In the genomic region with DNA sequence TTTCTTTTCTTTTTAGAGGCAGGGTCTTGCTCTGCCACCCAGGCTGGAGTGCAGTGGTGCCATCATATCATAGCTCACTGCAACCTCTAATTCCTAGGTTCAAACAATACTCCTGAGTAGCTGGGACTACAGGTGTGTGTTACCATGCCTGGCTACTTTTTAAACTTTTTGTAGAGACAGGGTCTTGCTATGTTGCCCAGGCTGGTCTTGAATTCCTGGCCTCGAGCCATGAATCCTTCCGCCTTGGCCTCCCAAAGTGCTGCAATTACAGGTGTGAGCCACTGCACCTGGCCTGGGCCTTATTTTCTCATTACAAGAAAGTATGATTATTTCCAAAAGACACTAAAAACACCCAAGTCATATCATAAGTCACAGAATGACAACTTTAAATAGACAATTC, we compare ENCODE assay signal across 23 cellular contexts.
DNase-seq lines count a peak whose midpoint lies in the region; ATAC-seq and TF ChIP-seq lines count a peak whose summit lies in the region.
"Had no signal": no experiment of that assay in that cellular context is flagged by ENCODE, and none has a peak within 500 bp of the region (broad histone marks: within the 10 kb centered on the region; RNA-seq: fewer than 3 reads in every experiment).

No MANE protein-coding gene starts in this region.

- H3K9me3 Mint-ChIP-seq in activated CD8-positive, alpha-beta memory T cell treated with anti-CD3 and anti-CD28 coated beads, Interleukin-2, amount 10 ng/mL, durations not matched to agents 7 days and 5 days (ENCODE audit: low read depth), result no peaks in the 10 kb centered on the region
- H3K9me3 Mint-ChIP-seq in Calu3 (ENCODE audit: low read depth, unreplicated experiment) (peaks cover 2% of the 10 kb centered on the region), WTC11 (no peaks in the 10 kb centered on the region), chondrocyte (ENCODE audit: low read depth) (no peaks in the 10 kb centered on the region)
- H3K9me3 Mint-ChIP-seq: CD8-positive, alpha-beta memory T cell; memory B cell had no signal

- H3K4me1 Mint-ChIP-seq in activated CD8-positive, alpha-beta memory T cell treated with anti-CD3 and anti-CD28 coated beads, Interleukin-2, amount 10 ng/mL, durations not matched to agents 7 days and 5 days, result peaks cover 48% of the 10 kb centered on the region
- H3K4me1 Mint-ChIP-seq in Calu3 (ENCODE audit: low read depth, unreplicated experiment) (peaks cover 19% of the 10 kb centered on the region), WTC11 (peaks cover 8% of the 10 kb centered on the region), chondrocyte (ENCODE audit: low read depth) (peaks cover 55% of the 10 kb centered on the region)

- peak overlapping the region; percentile 46 for H3K27ac Mint-ChIP-seq in activated CD8-positive, alpha-beta memory T cell treated with anti-CD3 and anti-CD28 coated beads, Interleukin-2, amount 10 ng/mL, durations not matched to agents 7 days and 5 days
- H3K27ac Mint-ChIP-seq in Calu3 (ENCODE audit: unreplicated experiment) (peak overlapping the region; percentile 69), WTC11 (no peak overlapping the region), chondrocyte (ENCODE audit: unreplicated experiment) (peak overlapping the region; percentile 63)
- H3K27ac Mint-ChIP-seq: B cell, memory B cell, progenitor cell of endocrine pancreas had no signal

- no peaks in the 10 kb centered on the region for H3K27me3 Mint-ChIP-seq in activated CD8-positive, alpha-beta memory T cell treated with anti-CD3 and anti-CD28 coated beads, Interleukin-2, amount 10 ng/mL, durations not matched to agents 7 days and 5 days
- no peaks in the 10 kb centered on the region for H3K27me3 Mint-ChIP-seq in Calu3 (ENCODE audit: unreplicated experiment)
- no peaks in the 10 kb centered on the region for H3K27me3 Mint-ChIP-seq in WTC11 (ENCODE audit: low read depth)
- no peaks in the 10 kb centered on the region for H3K27me3 Mint-ChIP-seq in chondrocyte (ENCODE audit: low read depth)
- H3K27me3 Mint-ChIP-seq: B cell; CD8-positive, alpha-beta memory T cell; memory B cell; progenitor cell of endocrine pancreas had no signal

- H3K4me3 ChIP-seq in PC-9, result no peak overlapping the region
- H3K4me3 ChIP-seq: tibial artery had no signal

- intact Hi-C loops in Calu3 (cut with micrococcal nuclease; ENCODE audit: unreplicated experiment) (no loop called here), PC-9 (cut with micrococcal nuclease; ENCODE audit: unreplicated experiment) (no loop called here)

- ATAC-seq in activated CD8-positive, alpha-beta memory T cell treated with anti-CD3 and anti-CD28 coated beads, Interleukin-2, amount 10 ng/mL, durations not matched to agents 7 days and 5 days, result no peak
- ATAC-seq in WTC11, result no peak

- H4K20me1 ChIP-seq in PC-9 (ENCODE audit: insufficient read depth), result 0 out of 2 replicates have a peak, but pooled peaks cover 4% of the 10 kb centered on the region

- no TSS peak for BruUV-seq in Calu3 (replicated peaks; lab: Mats Ljungman, UMichigan)
- BruUV-seq in PC-9 (replicated peaks; lab: Mats Ljungman, UMichigan), result no TSS peak

- H3K9me3 ChIP-seq in PC-9 (ENCODE audit: insufficient read depth, low read depth), result no peaks in the 10 kb centered on the region
- H3K9me3 ChIP-seq: tibial artery had no signal

- H3K4me2 ChIP-seq in PC-9, result no peak overlapping the region

- POLR2A ChIA-PET in WTC11 (lab: Charles Lee) (no interaction called here), PC-9 (lab: Charles Lee; ENCODE audit: unreplicated experiment) (no interaction called here)

- DNase-seq in activated CD8-positive, alpha-beta memory T cell treated with anti-CD3 and anti-CD28 coated beads, Interleukin-2, amount 10 ng/mL, durations not matched to agents 7 days and 5 days, result no peak
- DNase-seq in activated CD8-positive, alpha-beta memory T cell treated with anti-CD3 and anti-CD28 coated beads, Interleukin-2, amount 50 U/mL, for 48 hours, result no peak
- DNase-seq in Calu3 (no peak), WTC11 (ENCODE audit: low spot score) (no peak), chondrocyte (ENCODE audit: low spot score) (no peak), PC-9 (no peak), activated gamma-delta T cell treated with Interleukin-2 at 50 U/mL for 16 hours (no peak), islet precursor cell (no peak)
- DNase-seq: activated CD4-positive, CD25-positive, alpha-beta regulatory T cell; amniotic stem cell; brain microvascular endothelial cell; CD8-positive, alpha-beta memory T cell; DMS153; hippocampal formation; NCI-H2171 treated with DMSO at 0.1 percent for 48 hours; NCI-H524 treated with DMSO at 0.1 percent for 48 hours; SHP77; stimulated activated CD4-positive, alpha-beta T cell treated with anti-CD3 and anti-CD28 coated beads, Interleukin-15, amount 100 ng/mL, for 24 hours; tibial artery had no signal

- TF ChIP-seq CTCF in Calu3 (IDR thresholded peaks at IDR 0.05; ENCODE audit: unreplicated experiment) (no peak), WTC11 (IDR thresholded peaks at IDR 0.05) (no peak), chondrocyte (IDR thresholded peaks at IDR 0.05) (no peak), PC-9 (conservative IDR thresholded peaks at IDR 0.05) (no peak)

- H3K27me3 ChIP-seq in PC-9 (ENCODE audit: insufficient read depth, low read depth), result no peaks in the 10 kb centered on the region
- H3K27me3 ChIP-seq: brain microvascular endothelial cell, tibial artery had no signal

- H3K27ac ChIP-seq in PC-9, result no peak overlapping the region
- H3K27ac ChIP-seq: brain microvascular endothelial cell, HL-60, tibial artery had no signal

- H3K36me3 Mint-ChIP-seq in activated CD8-positive, alpha-beta memory T cell treated with anti-CD3 and anti-CD28 coated beads, Interleukin-2, amount 10 ng/mL, durations not matched to agents 7 days and 5 days, result peaks cover 50% of the 10 kb centered on the region
- H3K36me3 Mint-ChIP-seq in Calu3 (ENCODE audit: insufficient read depth, unreplicated experiment) (peaks cover 10% of the 10 kb centered on the region), WTC11 (peaks cover 4% of the 10 kb centered on the region; the same call in 1 of the 2 replicates), chondrocyte (ENCODE audit: low read depth) (peaks cover 12% of the 10 kb centered on the region)

- CTCF ChIA-PET in activated CD8-positive, alpha-beta memory T cell treated with anti-CD3 and anti-CD28 coated beads, Interleukin-2, amount 10 ng/mL, durations not matched to agents 7 days and 5 days (lab: Charles Lee), result no interaction called here
- CTCF ChIA-PET in Calu3 (lab: Charles Lee) (no interaction called here), WTC11 (lab: Charles Lee) (interaction anchor here (2.4 kb wide), 1 partner anchor 103 kb away, joined by 7 read pairs; no protein-coding TSS in a partner anchor), PC-9 (lab: Charles Lee) (no interaction called here)

- H3K4me1 ChIP-seq in PC-9 (replicated peaks; ENCODE audit: insufficient read depth), result no peaks in the 10 kb centered on the region

- H3F3A ChIP-seq in PC-9 (ENCODE audit: insufficient read depth, low read depth), result peaks cover 3% of the 10 kb centered on the region; the same call in 1 of the 2 replicates

- no peak overlapping the region for H2AFZ ChIP-seq in PC-9

- H3K79me2 ChIP-seq in PC-9 (ENCODE audit: low read depth), result peaks cover 3% of the 10 kb centered on the region; the same call in 1 of the 2 replicates

- H3K9me2 ChIP-seq in PC-9 (ENCODE audit: insufficient read depth), result no peaks in the 10 kb centered on the region

- no peak overlapping the region for H3K4me3 Mint-ChIP-seq in activated CD8-positive, alpha-beta memory T cell treated with anti-CD3 and anti-CD28 coated beads, Interleukin-2, amount 10 ng/mL, durations not matched to agents 7 days and 5 days
- H3K4me3 Mint-ChIP-seq in Calu3 (ENCODE audit: low read depth, unreplicated experiment) (no peak overlapping the region), WTC11 (no peak overlapping the region), chondrocyte (ENCODE audit: unreplicated experiment) (no peak overlapping the region)
- H3K4me3 Mint-ChIP-seq: B cell; CD8-positive, alpha-beta memory T cell; memory B cell had no signal

- 0 out of 2 replicates have a peak, but pooled peaks cover 3% of the 10 kb centered on the region for H3K36me3 ChIP-seq in PC-9 (ENCODE audit: low read depth)

TF ChIP-seq in WTC11, 78 proteins besides CTCF, POLR2A, EP300 and RAD21:
- no peak for TF ChIP-seq ESRRA (CRISPR knock-in tag; IDR thresholded peaks at IDR 0.05; ENCODE audit: borderline replicate concordance)
- no peak for TF ChIP-seq SMAD3 (CRISPR knock-in tag; IDR thresholded peaks at IDR 0.05; ENCODE audit: borderline replicate concordance)
- peak; percentile 95 for TF ChIP-seq ZNF121 (CRISPR knock-in tag; IDR thresholded peaks at IDR 0.05)
